Comparison of ENCODE assay signal across 9 cellular contexts in genomic region chr3:187678869-187679268, GRCh38. TPM values are rescaled to one million over a fixed set of nuclear protein-coding genes. Genes with fewer than 3 reads are reported as not detected.
A peak's percentile ranks its signal among the peaks of the same experiment; 100 is the strongest.
DNase-seq lines count a peak whose midpoint lies in the region; ATAC-seq, FAIRE-seq and TF ChIP-seq lines count a peak whose summit lies in the region.
"Had no signal": no experiment of that assay in that cellular context is flagged by ENCODE, and none has a peak within 500 bp of the region (broad histone marks: within the 10 kb centered on the region; RNA-seq: fewer than 3 reads in every experiment).

No MANE protein-coding gene starts in this region.

- H3K27ac Mint-ChIP-seq in activated T-cell treated with anti-CD3 and anti-CD28 coated beads, Interleukin-2, amount 50 U/mL, for 72 hours = no peak overlapping the region

- H3K4me1 Mint-ChIP-seq in activated T-cell treated with anti-CD3 and anti-CD28 coated beads, Interleukin-2, amount 50 U/mL, for 72 hours (ENCODE audit: low read depth) = no peaks in the 10 kb centered on the region

- H3K36me3 Mint-ChIP-seq in activated T-cell treated with anti-CD3 and anti-CD28 coated beads, Interleukin-2, amount 50 U/mL, for 72 hours (ENCODE audit: insufficient read depth in 2 of 2) = no peaks in the 10 kb centered on the region
- H3K36me3 Mint-ChIP-seq: mesothelial cell of epicardium had no signal

- H3K4me3 Mint-ChIP-seq in activated T-cell treated with anti-CD3 and anti-CD28 coated beads, Interleukin-2, amount 50 U/mL, for 72 hours = no peak overlapping the region
- H3K4me3 Mint-ChIP-seq: mesothelial cell of epicardium had no signal

- no peaks in the 10 kb centered on the region for H3K4me1 ChIP-seq in psoas muscle

- no peak overlapping the region for H3K27ac ChIP-seq in psoas muscle

- H3K9me3 Mint-ChIP-seq in activated T-cell treated with anti-CD3 and anti-CD28 coated beads, Interleukin-2, amount 50 U/mL, for 72 hours = no peaks in the 10 kb centered on the region
- H3K9me3 Mint-ChIP-seq: mesothelial cell of epicardium had no signal

- FAIRE-seq in GM19239 (lab: Jason Lieb, UNC) = no peak

- peaks cover 0 to 4% (median 2%) of the 10 kb centered on the region in 3 donors for H3K27me3 ChIP-seq in psoas muscle (ENCODE audit: insufficient read depth in 3 of 3, low read length in 2 of 3)

- H3K4me3 ChIP-seq in psoas muscle = no peak overlapping the region

- TF ChIP-seq CTCF in psoas muscle (IDR thresholded peaks at IDR 0.05) = peak; percentile 52

- WGBS in psoas muscle, 3 donors = 35 to 44% (median 37%) methylated on average over 4 of the region's 4 CpGs

- peak; percentile 59 to 62 for DNase-seq in AML-193 (lab: John Stamatoyannopoulos, UW)
- peak; percentile 17 for DNase-seq in GM19239 (ENCODE audit: insufficient read length, low spot score)
- peak; percentile 54 for DNase-seq in NCI-H226
- peak; percentile 25 to 29 for DNase-seq in activated T-cell treated with anti-CD3 and anti-CD28 coated beads, Interleukin-2, amount 50 U/mL, for 72 hours
- DNase-seq in head of caudate nucleus = peak in 40 of 42 donors; percentile 8 to 79 (median 54)
- no peak for DNase-seq in psoas muscle
- no peak for DNase-seq in GF-D8 (lab: John Stamatoyannopoulos, UW)

- no peaks in the 10 kb centered on the region for H3K9me3 ChIP-seq in psoas muscle

- H3K27me3 Mint-ChIP-seq in activated T-cell treated with anti-CD3 and anti-CD28 coated beads, Interleukin-2, amount 50 U/mL, for 72 hours (ENCODE audit: low read depth) = peaks cover 87% of the 10 kb centered on the region

- H3K36me3 ChIP-seq in psoas muscle (ENCODE audit: insufficient read depth in 1 of 2, low read depth in 1 of 2) = no peaks in the 10 kb centered on the region

- intact Hi-C loops in head of caudate nucleus (cut with DNase I) = loop anchor here (2.0 kb wide), 1 partner anchor 360 kb away; no protein-coding TSS in a partner anchor
- intact Hi-C loops in psoas muscle (cut with DNase I) = loop anchor here (1.0 to 5.0 kb wide), 4 partner anchors 62 to 460 kb away; no protein-coding TSS in a partner anchor

- peak in 1 of 2 donors; percentile 36 for ATAC-seq in activated T-cell treated with anti-CD3 and anti-CD28 coated beads, Interleukin-2, amount 50 U/mL, for 72 hours (replicated peaks in 1 of 2)
- ATAC-seq in psoas muscle (peak in 3 of 4 donors; percentile 55 to 79 (median 69)), GM19463 (IDR thresholded peaks at IDR 0.05; ENCODE audit: unreplicated experiment) (no peak)

RNA-seq across cellular contexts. Expression of gene SST, which starts 8.7 kb away (rescaled TPM):
- total RNA-seq in activated T-cell treated with anti-CD3 and anti-CD28 coated beads, Interleukin-2, amount 50 U/mL, for 72 hours = not detected
- not detected for total RNA-seq in psoas muscle
- polyA plus RNA-seq in psoas muscle = under 1 TPM in 2 of 3 donors, not detected in 1; 0.23 to 0.85 TPM

RNA-seq across cellular contexts. Expression of gene RTP2, which starts 23.5 kb away (rescaled TPM):
- not detected for total RNA-seq in activated T-cell treated with anti-CD3 and anti-CD28 coated beads, Interleukin-2, amount 50 U/mL, for 72 hours
- 1 to 10 TPM in 1 of 4 donors, under 1 TPM in 2, not detected in 1; 0.21 to 4.0 (median 0.32) TPM for total RNA-seq in psoas muscle
- polyA plus RNA-seq in psoas muscle = under 1 TPM in 2 of 3 donors, not detected in 1; 0.08 to 0.66 TPM
- total RNA-seq: mesothelial cell of epicardium had no signal

Comparison
In these comparisons a context has a peak if more than half of its experiments do, and no peak if none do; other contexts are left out.
1. DNase-seq: peak in AML-193 (2 of 2), GM19239 (single experiment), NCI-H226 (single experiment), activated T-cell treated with anti-CD3 and anti-CD28 coated beads, Interleukin-2, amount 50 U/mL, for 72 hours (2 of 2) and head of caudate nucleus (40 of 42); none in psoas muscle (0 of 2) and GF-D8 (single experiment).